ENCODE assay signal across 7 cellular contexts in genomic region chr5:56081053-56081642, GRCh38.
DNase-seq lines count a peak whose midpoint lies in the region; ATAC-seq and TF ChIP-seq lines count a peak whose summit lies in the region.
"Not testable (repeated sequence)": the region's sequence is repeated elsewhere in the genome, so short reads cannot be mapped to it uniquely, and the experiment has no call there.

No MANE protein-coding gene starts in this region.

- peak overlapping the region; percentile 38 for H3K4me3 Mint-ChIP-seq in activated T-helper 1 cell treated with anti-CD3 and anti-CD28 coated beads, Interleukin-12 subunit alpha, Interleukin-12 subunit beta, Interleukin-2, Interleukin-4 antibody, amounts not matched to agents 30 ng/mL and 10 ng/mL and 1 ng/mL, durations not matched to agents 14 hours and 24 hours and 36 hours
- H3K4me3 Mint-ChIP-seq in nephron = not testable (repeated sequence)

- H3K36me3 Mint-ChIP-seq in activated T-helper 1 cell treated with anti-CD3 and anti-CD28 coated beads, Interleukin-12 subunit alpha, Interleukin-12 subunit beta, Interleukin-2, Interleukin-4 antibody, amounts not matched to agents 30 ng/mL and 10 ng/mL and 1 ng/mL, durations not matched to agents 14 hours and 24 hours and 36 hours (ENCODE audit: low read depth); nephron (ENCODE audit: low read depth): not testable (repeated sequence)

- not testable (repeated sequence) for H3K9me3 Mint-ChIP-seq in activated T-helper 1 cell treated with anti-CD3 and anti-CD28 coated beads, Interleukin-12 subunit alpha, Interleukin-12 subunit beta, Interleukin-2, Interleukin-4 antibody, amounts not matched to agents 30 ng/mL and 10 ng/mL and 1 ng/mL, durations not matched to agents 14 hours and 24 hours and 36 hours; nephron

- ATAC-seq in GM18858 (IDR thresholded peaks at IDR 0.05; ENCODE audit: unreplicated experiment) = peak; percentile 44
- peak; percentile 32 for ATAC-seq in GM21528 (IDR thresholded peaks at IDR 0.05; ENCODE audit: low FRiP score, unreplicated experiment)
- peak; percentile 37 for ATAC-seq in HG02981 (IDR thresholded peaks at IDR 0.05; ENCODE audit: unreplicated experiment)
- ATAC-seq in HG03571 (IDR thresholded peaks at IDR 0.05; ENCODE audit: unreplicated experiment) = peak; percentile 45

- peak overlapping the region; percentile 82 for H3K27ac Mint-ChIP-seq in activated T-helper 1 cell treated with anti-CD3 and anti-CD28 coated beads, Interleukin-12 subunit alpha, Interleukin-12 subunit beta, Interleukin-2, Interleukin-4 antibody, amounts not matched to agents 30 ng/mL and 10 ng/mL and 1 ng/mL, durations not matched to agents 14 hours and 24 hours and 36 hours
- peak overlapping the region in 2 of 3 experiments; percentile 28 to 59 for H3K27ac Mint-ChIP-seq in nephron

- not testable (repeated sequence) for H3K27me3 Mint-ChIP-seq in activated T-helper 1 cell treated with anti-CD3 and anti-CD28 coated beads, Interleukin-12 subunit alpha, Interleukin-12 subunit beta, Interleukin-2, Interleukin-4 antibody, amounts not matched to agents 30 ng/mL and 10 ng/mL and 1 ng/mL, durations not matched to agents 14 hours and 24 hours and 36 hours (ENCODE audit: insufficient read depth); nephron (ENCODE audit: low read depth)

- TF ChIP-seq CTCF in nephron (IDR thresholded peaks at IDR 0.05; ENCODE audit: unreplicated experiment in 3 of 3) = not testable (repeated sequence)

- not testable (repeated sequence) for DNase-seq in activated T-helper 1 cell treated with anti-CD3 and anti-CD28 coated beads, Interleukin-12 subunit alpha, Interleukin-12 subunit beta, Interleukin-2, Interleukin-4 antibody, amounts not matched to agents 30 ng/mL and 10 ng/mL and 1 ng/mL, durations not matched to agents 14 hours and 24 hours and 36 hours (ENCODE audit: low spot score)
- DNase-seq in fibroblast of peridontal ligament (ENCODE audit: extremely low read depth) = peak; percentile 57

- intact Hi-C loops in activated T-helper 1 cell treated with anti-CD3 and anti-CD28 coated beads, Interleukin-12 subunit alpha, Interleukin-12 subunit beta, Interleukin-2, Interleukin-4 antibody, amounts not matched to agents 30 ng/mL and 10 ng/mL and 1 ng/mL, durations not matched to agents 14 hours and 24 hours and 36 hours (cut with micrococcal nuclease) = loop anchor here (1.0 to 2.0 kb wide), 5 partner anchors 8 to 248 kb away; no protein-coding TSS in a partner anchor

- H3K4me1 Mint-ChIP-seq in activated T-helper 1 cell treated with anti-CD3 and anti-CD28 coated beads, Interleukin-12 subunit alpha, Interleukin-12 subunit beta, Interleukin-2, Interleukin-4 antibody, amounts not matched to agents 30 ng/mL and 10 ng/mL and 1 ng/mL, durations not matched to agents 14 hours and 24 hours and 36 hours (ENCODE audit: low read depth) = peaks cover 46% of the 10 kb centered on the region
- peaks cover 37% of the 10 kb centered on the region for H3K4me1 Mint-ChIP-seq in nephron
